ENCODE assay signal across 21 cellular contexts in genomic region chr1:13967707-13968106, GRCh38.
"Had no signal": no experiment of that assay in that cellular context is flagged by ENCODE, and none has a peak within 500 bp of the region (broad histone marks: within the 10 kb centered on the region; RNA-seq: fewer than 3 reads in every experiment).

No MANE protein-coding gene starts in this region.

- H3K9me3 ChIP-seq: neutrophil, testis, vagina had no signal

- H3K4me1 ChIP-seq: heart right ventricle, spleen, testis, tibial nerve, upper lobe of right lung, vagina had no signal

- H3K27ac ChIP-seq: heart right ventricle, neutrophil, spleen, testis, tibial nerve, upper lobe of right lung, vagina had no signal

- H3K27me3 ChIP-seq: testis, tibial nerve, upper lobe of right lung, vagina had no signal

- H3K4me3 ChIP-seq: heart right ventricle, spleen, testis, tibial nerve, upper lobe of right lung, vagina had no signal

- ATAC-seq: esophagus mucosa; heart right ventricle; naive thymus-derived CD4-positive, alpha-beta T cell; sciatic nerve; stimulated activated naive B cell treated with anti-CD40 and anti-IgM and Interleukin-4, amounts not matched to agents 10 μg/mL and 1 μg/mL and 100 μg/mL, for 72 hours; stimulated activated naive CD8-positive, alpha-beta T cell treated with anti-CD3 and anti-CD28 coated beads, Interleukin-15, amount 100 ng/mL, for 72 hours; upper lobe of right lung had no signal

- H3K36me3 ChIP-seq: heart right ventricle, neutrophil, spleen, tibial nerve, upper lobe of right lung, vagina had no signal

- DNase-seq: effector memory CD4-positive, alpha-beta T cell; heart right ventricle; hypothalamus; kidney glomerular epithelial cell; mammary epithelial cell; naive thymus-derived CD4-positive, alpha-beta T cell; nephron progenitor cell; posterior cingulate gyrus; spleen; stimulated activated CD4-positive, alpha-beta T cell treated with anti-CD3 and anti-CD28 coated beads, Interleukin-15, amount 100 ng/mL, for 24 hours; stimulated activated CD4-positive, alpha-beta T cell treated with anti-CD3 and anti-CD28 coated beads, Interleukin-2, amount 100 ng/mL, for 24 hours; stimulated activated CD4-positive, alpha-beta T cell treated with anti-CD3 and anti-CD28 coated beads, Interleukin-4, amount 100 ng/mL, for 4 hours; stimulated activated naive B cell treated with anti-CD40 and anti-IgM and Interleukin-4, amounts not matched to agents 10 μg/mL and 1 μg/mL and 100 μg/mL, for 72 hours; stimulated activated naive CD8-positive, alpha-beta T cell treated with anti-CD3 and anti-CD28 coated beads, Interleukin-15, amount 100 ng/mL, for 72 hours; testis; upper lobe of right lung had no signal
